10 cellular contexts compared by ENCODE assay signal in genomic region chr20:50381771-50382593, GRCh38.
DNase-seq lines count a peak whose midpoint lies in the region; ATAC-seq lines count a peak whose summit lies in the region.
"Had no signal": no experiment of that assay in that cellular context is flagged by ENCODE, and none has a peak within 500 bp of the region (broad histone marks: within the 10 kb centered on the region; RNA-seq: fewer than 3 reads in every experiment).

No MANE protein-coding gene starts in this region.

- H3K27me3 Mint-ChIP-seq in effector memory CD8-positive, alpha-beta T cell = no peaks in the 10 kb centered on the region
- peaks cover 26 to 52% of the 10 kb centered on the region in 2 donors for H3K27me3 Mint-ChIP-seq in stimulated activated naive B cell treated with anti-CD40 and anti-IgM and Interleukin-4, amounts not matched to agents 10 μg/mL and 1 μg/mL and 100 μg/mL, for 72 hours

- H3K4me1 Mint-ChIP-seq in effector memory CD8-positive, alpha-beta T cell (ENCODE audit: low read depth in 2 of 2) = peaks cover 44 to 45% of the 10 kb centered on the region in 2 donors
- peaks cover 12 to 26% of the 10 kb centered on the region in 2 donors for H3K4me1 Mint-ChIP-seq in stimulated activated naive B cell treated with anti-CD40 and anti-IgM and Interleukin-4, amounts not matched to agents 10 μg/mL and 1 μg/mL and 100 μg/mL, for 72 hours

- H3K27ac Mint-ChIP-seq in effector memory CD8-positive, alpha-beta T cell = peak overlapping the region in 1 of 2 donors; percentile 2
- H3K27ac Mint-ChIP-seq in stimulated activated naive B cell treated with anti-CD40 and anti-IgM and Interleukin-4, amounts not matched to agents 10 μg/mL and 1 μg/mL and 100 μg/mL, for 72 hours = no peak overlapping the region

- no peaks in the 10 kb centered on the region for H3K9me3 Mint-ChIP-seq in effector memory CD8-positive, alpha-beta T cell
- no peaks in the 10 kb centered on the region for H3K9me3 Mint-ChIP-seq in stimulated activated naive B cell treated with anti-CD40 and anti-IgM and Interleukin-4, amounts not matched to agents 10 μg/mL and 1 μg/mL and 100 μg/mL, for 72 hours
- H3K9me3 Mint-ChIP-seq: neural crest cell had no signal

- DNase-seq in RPMI8226 (peak; percentile 43), NCI-H2196 treated with DMSO at 0.1 percent for 48 hours (lab: John Stamatoyannopoulos, UW; ENCODE audit: unreplicated experiment) (no peak), NCI-H2107 (lab: John Stamatoyannopoulos, UW) (no peak)
- DNase-seq in effector memory CD8-positive, alpha-beta T cell = no peak
- DNase-seq in stimulated activated naive B cell treated with anti-CD40 and anti-IgM and Interleukin-4, amounts not matched to agents 10 μg/mL and 1 μg/mL and 100 μg/mL, for 72 hours = no peak
- DNase-seq: activated effector memory CD4-positive, alpha-beta T cell treated with Interleukin-2 at 50 U/mL for 16 hours had no signal

- ATAC-seq in GM18868 (IDR thresholded peaks at IDR 0.05; ENCODE audit: unreplicated experiment) (peak; percentile 48), GM21717 (IDR thresholded peaks at IDR 0.05; ENCODE audit: unreplicated experiment) (no peak), HG02973 (IDR thresholded peaks at IDR 0.05; ENCODE audit: unreplicated experiment) (no peak)
- ATAC-seq in effector memory CD8-positive, alpha-beta T cell (replicated peaks) = no peak
- ATAC-seq in stimulated activated naive B cell treated with anti-CD40 and anti-IgM and Interleukin-4, amounts not matched to agents 10 μg/mL and 1 μg/mL and 100 μg/mL, for 72 hours (replicated peaks) = peak; percentile 71

- peak overlapping the region; percentile 26 to 34 for H3K4me3 Mint-ChIP-seq in effector memory CD8-positive, alpha-beta T cell
- peak overlapping the region; percentile 17 to 18 for H3K4me3 Mint-ChIP-seq in stimulated activated naive B cell treated with anti-CD40 and anti-IgM and Interleukin-4, amounts not matched to agents 10 μg/mL and 1 μg/mL and 100 μg/mL, for 72 hours
- H3K4me3 Mint-ChIP-seq: neural crest cell had no signal

- peaks cover 9% of the 10 kb centered on the region for H3K36me3 Mint-ChIP-seq in effector memory CD8-positive, alpha-beta T cell (ENCODE audit: insufficient read depth)
- peaks cover 0 to 2% of the 10 kb centered on the region in 2 donors for H3K36me3 Mint-ChIP-seq in stimulated activated naive B cell treated with anti-CD40 and anti-IgM and Interleukin-4, amounts not matched to agents 10 μg/mL and 1 μg/mL and 100 μg/mL, for 72 hours

Comparison
In these comparisons a context has a peak if more than half of its experiments do, and no peak if none do; other contexts are left out.
1. ATAC-seq: peak in GM18868 (single experiment) and stimulated activated naive B cell treated with anti-CD40 and anti-IgM and Interleukin-4, amounts not matched to agents 10 μg/mL and 1 μg/mL and 100 μg/mL, for 72 hours (2 of 2); none in effector memory CD8-positive, alpha-beta T cell (single experiment), GM21717 (single experiment) and HG02973 (single experiment).